24 cellular contexts compared by ENCODE assay signal in the genomic region with DNA sequence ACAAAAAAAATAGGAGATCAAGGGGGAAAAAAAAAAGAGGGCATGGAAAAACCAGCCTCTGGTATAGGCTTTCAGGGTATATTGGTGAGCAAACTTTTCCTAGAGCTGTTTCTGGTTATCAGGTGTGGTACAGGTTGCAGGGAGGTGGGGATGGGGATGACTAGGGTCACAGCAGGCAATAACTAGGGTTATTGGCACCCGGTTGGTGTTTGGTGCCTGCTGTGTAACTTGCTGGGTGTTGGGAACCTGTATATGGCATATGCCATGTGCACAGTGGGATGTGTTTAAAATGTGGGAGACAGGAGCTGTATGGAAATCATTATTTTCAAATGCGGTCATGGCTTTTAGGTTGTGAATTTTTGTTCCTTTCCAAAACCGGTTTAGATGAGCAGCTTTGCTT.
"Had no signal": no experiment of that assay in that cellular context is flagged by ENCODE, and none has a peak within 500 bp of the region (broad histone marks: within the 10 kb centered on the region; RNA-seq: fewer than 3 reads in every experiment).

No MANE protein-coding gene starts in this region.

- ATAC-seq: left cardiac atrium, left lobe of liver, left ventricle myocardium superior, lower lobe of right lung, natural killer cell, right lobe of liver, upper lobe of right lung had no signal

- H3K36me3 Mint-ChIP-seq: mesothelial cell of epicardium, naive B cell, natural killer cell had no signal

- H3K4me1 Mint-ChIP-seq: naive B cell, natural killer cell had no signal

- H3K27ac Mint-ChIP-seq: mesothelial cell of epicardium; naive B cell; natural killer cell; progenitor cell of endocrine pancreas; stimulated activated naive CD8-positive, alpha-beta T cell treated with anti-CD3 and anti-CD28 coated beads, Interleukin-15, Interleukin-2, amounts not matched to agents 100 ng/mL and 50 ng/mL, for 24 hours had no signal

- DNase-seq: hippocampal formation; kidney glomerular epithelial cell; left cardiac atrium; left ventricle myocardium superior; lower lobe of right lung; mesenchymal stem cell; naive B cell; natural killer cell; ovary; right lobe of liver; stimulated activated CD4-positive, alpha-beta T cell treated with anti-CD3 and anti-CD28 coated beads, Interleukin-1b, Interleukin-23, amount 100 ng/mL, for 48 hours; stimulated activated CD4-positive, alpha-beta T cell treated with anti-CD3 and anti-CD28 coated beads, Interleukin-4, amount 100 ng/mL, for 1 hour; stimulated activated naive CD4-positive, alpha-beta T cell; tibial artery; trophoblast cell; upper lobe of right lung had no signal

- H3K27me3 Mint-ChIP-seq: naive B cell; progenitor cell of endocrine pancreas; stimulated activated naive CD8-positive, alpha-beta T cell treated with anti-CD3 and anti-CD28 coated beads, Interleukin-15, Interleukin-2, amounts not matched to agents 100 ng/mL and 50 ng/mL, for 24 hours had no signal

- H3K27ac ChIP-seq: lower lobe of right lung, ovary, right atrium auricular region, right lobe of liver, suprapubic skin, thoracic aorta, upper lobe of right lung had no signal

- H3K27me3 ChIP-seq: ovary, right atrium auricular region, right lobe of liver, suprapubic skin, tibial artery, upper lobe of right lung had no signal

- H3K9me3 ChIP-seq: lower lobe of right lung, ovary, right atrium auricular region, right lobe of liver, suprapubic skin, thoracic aorta, tibial artery, upper lobe of right lung had no signal

- H3K36me3 ChIP-seq: lower lobe of right lung, ovary, right atrium auricular region, right lobe of liver, suprapubic skin, thoracic aorta, tibial artery, upper lobe of right lung had no signal

- H3K4me3 ChIP-seq: lower lobe of right lung, ovary, right atrium auricular region, right lobe of liver, smooth muscle cell, suprapubic skin, thoracic aorta, tibial artery, upper lobe of right lung had no signal

- H3K4me3 Mint-ChIP-seq: mesothelial cell of epicardium; natural killer cell; stimulated activated naive CD8-positive, alpha-beta T cell treated with anti-CD3 and anti-CD28 coated beads, Interleukin-15, Interleukin-2, amounts not matched to agents 100 ng/mL and 50 ng/mL, for 24 hours had no signal

- H3K4me2 ChIP-seq: smooth muscle cell had no signal

- H3K4me1 ChIP-seq: lower lobe of right lung had no signal

- H3K9me3 Mint-ChIP-seq: mesothelial cell of epicardium; stimulated activated naive CD8-positive, alpha-beta T cell treated with anti-CD3 and anti-CD28 coated beads, Interleukin-15, Interleukin-2, amounts not matched to agents 100 ng/mL and 50 ng/mL, for 24 hours had no signal
